ENCODE assay signal across 8 cellular contexts in genomic region chr1:89272132-89273041, GRCh38. TPM values are rescaled to one million over a fixed set of nuclear protein-coding genes. Genes with fewer than 3 reads are reported as not detected.
DNase-seq lines count a peak whose midpoint lies in the region; ATAC-seq lines count a peak whose summit lies in the region.
"Not testable (repeated sequence)": the region's sequence is repeated elsewhere in the genome, so short reads cannot be mapped to it uniquely, and the experiment has no call there.

Gene GBP5, minus strand, starts transcription at chr1:89272860. Its CDS starts 3,305 bp downstream, at chr1:89269555.

- not testable (repeated sequence) for H3K9me3 Mint-ChIP-seq in T-helper 2 cell treated with Interferon-gamma antibody and Interleukin-4, amounts not matched to agents 5 μg/mL and 100 μg/mL, for 36 hours; activated T-cell treated with anti-CD3 and anti-CD28 coated beads, Interleukin-2, amount 50 U/mL, for 4 hours

- not testable (repeated sequence) for H3K4me2 ChIP-seq in skeletal muscle satellite cell (ENCODE audit: low read length)

- peak; percentile 68 for DNase-seq in T-helper 2 cell treated with Interferon-gamma antibody and Interleukin-4, amounts not matched to agents 5 μg/mL and 100 μg/mL, for 36 hours (ENCODE audit: low spot score)
- peak; percentile 53 for DNase-seq in activated T-cell treated with anti-CD3 and anti-CD28 coated beads, Interleukin-2, amount 50 U/mL, for 4 hours
- peak; percentile 18 for DNase-seq in effector CD8-positive, alpha-beta T cell (lab: John Stamatoyannopoulos, UW)

- H3K9me3 ChIP-seq in skeletal muscle satellite cell (replicated peaks; ENCODE audit: low read length); subcutaneous abdominal adipose tissue (ENCODE audit: control insufficient read depth in 5 of 5, low read length in 5 of 5): not testable (repeated sequence)

- not testable (repeated sequence) for H3K27ac ChIP-seq in subcutaneous abdominal adipose tissue (ENCODE audit: low read depth, low read length)

- H3K9ac ChIP-seq in skeletal muscle satellite cell (ENCODE audit: low read depth, low read length) = not testable (repeated sequence)
- peak within 1 kb of the TSS in 1 of 5 donors; percentile 6 for H3K9ac ChIP-seq in subcutaneous abdominal adipose tissue (ENCODE audit: low read length in 5 of 5)

- H3K27ac Mint-ChIP-seq in T-helper 2 cell treated with Interferon-gamma antibody and Interleukin-4, amounts not matched to agents 5 μg/mL and 100 μg/mL, for 36 hours = peak within 1 kb of the TSS; percentile 98

- peak within 1 kb of the TSS; percentile 21 for H3K4me3 ChIP-seq in skeletal muscle satellite cell (ENCODE audit: low read length)
- H3K4me3 ChIP-seq in subcutaneous abdominal adipose tissue (ENCODE audit: low read depth in 1 of 5, low read length in 5 of 5) = peak within 1 kb of the TSS in 3 of 5 donors; percentile 40 to 49 (median 44)

- peaks cover 24% of the 10 kb centered on the region for H3K4me1 ChIP-seq in skeletal muscle satellite cell (ENCODE audit: control insufficient read depth, insufficient read depth, low read length)
- not testable (repeated sequence) for H3K4me1 ChIP-seq in subcutaneous abdominal adipose tissue (ENCODE audit: control insufficient read depth in 5 of 5, insufficient read depth in 5 of 5, low read length in 5 of 5)

- not testable (repeated sequence) for H3K27me3 ChIP-seq in skeletal muscle satellite cell (ENCODE audit: control insufficient read depth, insufficient read depth, low read length); subcutaneous abdominal adipose tissue (ENCODE audit: control insufficient read depth in 5 of 5, insufficient read depth in 4 of 5, low read length in 5 of 5)

- not testable (repeated sequence) for H3K36me3 ChIP-seq in skeletal muscle satellite cell (ENCODE audit: insufficient read depth, low read length); subcutaneous abdominal adipose tissue (ENCODE audit: control insufficient read depth in 5 of 5, insufficient read depth in 5 of 5, low read length in 5 of 5)

- ATAC-seq in GM18907 (IDR thresholded peaks at IDR 0.05; ENCODE audit: unreplicated experiment) (peak; percentile 86), HG02571 (IDR thresholded peaks at IDR 0.05; ENCODE audit: unreplicated experiment) (peak; percentile 72), HG03469 (IDR thresholded peaks at IDR 0.05; ENCODE audit: unreplicated experiment) (peak; percentile 50)
- peak; percentile 54 to 56 for ATAC-seq in activated T-cell treated with anti-CD3 and anti-CD28 coated beads, Interleukin-2, amount 50 U/mL, for 4 hours

- not testable (repeated sequence) for H3K27me3 Mint-ChIP-seq in T-helper 2 cell treated with Interferon-gamma antibody and Interleukin-4, amounts not matched to agents 5 μg/mL and 100 μg/mL, for 36 hours (ENCODE audit: low read depth); activated T-cell treated with anti-CD3 and anti-CD28 coated beads, Interleukin-2, amount 50 U/mL, for 4 hours (ENCODE audit: low read depth)

- peaks cover 54% of the 10 kb centered on the region for H3K36me3 Mint-ChIP-seq in T-helper 2 cell treated with Interferon-gamma antibody and Interleukin-4, amounts not matched to agents 5 μg/mL and 100 μg/mL, for 36 hours (ENCODE audit: low read depth)
- H3K36me3 Mint-ChIP-seq in activated T-cell treated with anti-CD3 and anti-CD28 coated beads, Interleukin-2, amount 50 U/mL, for 4 hours (ENCODE audit: insufficient read depth) = peaks cover 41% of the 10 kb centered on the region

- H3K4me1 Mint-ChIP-seq in T-helper 2 cell treated with Interferon-gamma antibody and Interleukin-4, amounts not matched to agents 5 μg/mL and 100 μg/mL, for 36 hours (ENCODE audit: low read depth) = peaks cover 66% of the 10 kb centered on the region
- peaks cover 71% of the 10 kb centered on the region for H3K4me1 Mint-ChIP-seq in activated T-cell treated with anti-CD3 and anti-CD28 coated beads, Interleukin-2, amount 50 U/mL, for 4 hours (ENCODE audit: low read depth)

- H3K4me3 Mint-ChIP-seq in T-helper 2 cell treated with Interferon-gamma antibody and Interleukin-4, amounts not matched to agents 5 μg/mL and 100 μg/mL, for 36 hours = peak within 1 kb of the TSS; percentile 100
- peak within 1 kb of the TSS; percentile 92 for H3K4me3 Mint-ChIP-seq in activated T-cell treated with anti-CD3 and anti-CD28 coated beads, Interleukin-2, amount 50 U/mL, for 4 hours

RNA-seq across cellular contexts. Expression of gene GBP5, which starts in this region (rescaled TPM):
- 100 to 1,000 TPM in 2 of 3 donors, 10 to 100 TPM in 1; 63.4 to 177 (median 147) TPM for total RNA-seq in activated T-cell treated with anti-CD3 and anti-CD28 coated beads, Interleukin-2, amount 50 U/mL, for 4 hours
- total RNA-seq in skeletal muscle satellite cell (2012; rRNA removed) = not detected in 2 replicates

Comparison
In these comparisons a context has a peak if more than half of its experiments do, and no peak if none do; other contexts are left out.
1. DNase-seq: peak in every context shown above with its lines; median percentile 68 in T-helper 2 cell treated with Interferon-gamma antibody and Interleukin-4, amounts not matched to agents 5 μg/mL and 100 μg/mL, for 36 hours; 53 in activated T-cell treated with anti-CD3 and anti-CD28 coated beads, Interleukin-2, amount 50 U/mL, for 4 hours; 18 in effector CD8-positive, alpha-beta T cell.